ENCODE assay signal across 15 cellular contexts in genomic region chr2:4937550-4937949, GRCh38.
DNase-seq lines count a peak whose midpoint lies in the region; TF ChIP-seq lines count a peak whose summit lies in the region.
"Had no signal": no experiment of that assay in that cellular context is flagged by ENCODE, and none has a peak within 500 bp of the region (broad histone marks: within the 10 kb centered on the region; RNA-seq: fewer than 3 reads in every experiment).

No MANE protein-coding gene starts in this region.

- no peak overlapping the region for H2BK120ac ChIP-seq in neuronal stem cell (ENCODE audit: low read depth, low read length)

- no peak overlapping the region for H3K23ac ChIP-seq in neuronal stem cell (ENCODE audit: low read depth, low read length, poor library complexity)

- H3K4me1 ChIP-seq in NT2/D1 (ENCODE audit: insufficient read depth, insufficient read length) (no peaks in the 10 kb centered on the region), neuronal stem cell (ENCODE audit: control insufficient read depth in 2 of 2, insufficient read depth in 1 of 2, low read depth in 1 of 2, low read length in 2 of 2) (peaks cover 2 to 6% of the 10 kb centered on the region in 2 donors)

- H3K9me3 ChIP-seq in NT2/D1 (ENCODE audit: insufficient read depth, low read length), result 0 out of 2 replicates have a peak, but pooled peaks cover 3% of the 10 kb centered on the region
- H3K9me3 ChIP-seq in neuronal stem cell (replicated peaks in 1 of 2; ENCODE audit: control insufficient read depth in 2 of 2, insufficient read depth in 1 of 2, low read depth in 1 of 2, low read length in 2 of 2), result no peaks in the 10 kb centered on the region

- H3K27me3 ChIP-seq in NT2/D1 (ENCODE audit: insufficient read depth, insufficient read length), result no peaks in the 10 kb centered on the region
- H3K27me3 ChIP-seq in neuronal stem cell (ENCODE audit: control insufficient read depth in 3 of 3, insufficient read depth in 3 of 3, low read depth in 1 of 3, low read length in 3 of 3), result no peaks in the 10 kb centered on the region

- H3K4me3 ChIP-seq in NT2/D1 (ENCODE audit: insufficient read length, low read depth) (no peak overlapping the region), choroid plexus epithelial cell (ENCODE audit: low read depth, low read length) (no peak overlapping the region), neuronal stem cell (ENCODE audit: low read length in 2 of 2) (no peak overlapping the region)
- H3K4me3 ChIP-seq: GM23248 had no signal

- no peak overlapping the region for H2BK12ac ChIP-seq in neuronal stem cell (ENCODE audit: low read length)

- peak overlapping the region; percentile 2 for H2AFZ ChIP-seq in neuronal stem cell (ENCODE audit: low read length)
- H2AFZ ChIP-seq: GM23248 had no signal

- no peak overlapping the region for H2BK15ac ChIP-seq in neuronal stem cell (ENCODE audit: low read length)

- no peak overlapping the region for H3K18ac ChIP-seq in neuronal stem cell (ENCODE audit: low read length)

- H3K4me2 ChIP-seq in neuronal stem cell (ENCODE audit: insufficient read depth, low read length, poor library complexity, severe bottlenecking), result no peak overlapping the region

- no peak overlapping the region for H3K4ac ChIP-seq in neuronal stem cell (ENCODE audit: low read length)

- H3K14ac ChIP-seq in neuronal stem cell (ENCODE audit: low read length), result no peak overlapping the region

- DNase-seq in NT2/D1 (ENCODE audit: low read depth, low spot score) (peak; percentile 13), choroid plexus epithelial cell (ENCODE audit: low read depth) (peak; percentile 77), islet precursor cell (peak; percentile 91), neuronal stem cell (ENCODE audit: low spot score) (no peak), NAMALWA (ENCODE audit: low spot score) (no peak), RPMI8226 (no peak), SK-N-DZ (ENCODE audit: low spot score) (no peak)
- DNase-seq in activated CD8-positive, alpha-beta memory T cell treated with anti-CD3 and anti-CD28 coated beads for 24 hours, result no peak
- DNase-seq: AML-193, DMS 273 treated with DMSO at 0.1 percent for 48 hours, GF-D8, GM23248, NCI-H1417, NCI-H1930, NCI-H774 had no signal

- TF ChIP-seq CTCF in choroid plexus epithelial cell (conservative IDR thresholded peaks at IDR 0.05; ENCODE audit: low read depth, low read length), result no peak

- H3K36me3 ChIP-seq in NT2/D1 (ENCODE audit: insufficient read depth, insufficient read length, low read length) (no peaks in the 10 kb centered on the region), neuronal stem cell (replicated peaks in 1 of 2; ENCODE audit: control insufficient read depth in 2 of 2, insufficient read depth in 2 of 2, low read length in 2 of 2) (no peaks in the 10 kb centered on the region)

- H3K9ac ChIP-seq in NT2/D1 (ENCODE audit: insufficient read length, low read depth) (no peak overlapping the region), neuronal stem cell (ENCODE audit: low read depth, low read length, poor library complexity) (no peak overlapping the region)
- H3K9ac ChIP-seq: GM23248 had no signal

- H2BK5ac ChIP-seq in neuronal stem cell (ENCODE audit: low read length), result no peak overlapping the region

- no peak overlapping the region for H4K91ac ChIP-seq in neuronal stem cell (ENCODE audit: low read depth, low read length, poor library complexity)

- WGBS in neuronal stem cell (ENCODE audit: extremely low coverage in 2 of 2, insufficient read length in 2 of 2, insufficient replicate concordance in 1 of 2), 2 donors, result no CpG with 5 or more reads among the region's 3 CpGs

- no peak overlapping the region for H3K27ac ChIP-seq in neuronal stem cell (replicated peaks; ENCODE audit: low read length)
- H3K27ac ChIP-seq: GM23248 had no signal

- H4K8ac ChIP-seq in neuronal stem cell (ENCODE audit: low read depth, low read length), result no peak overlapping the region

- H3K79me1 ChIP-seq in neuronal stem cell (ENCODE audit: low read depth, low read length), result no peaks in the 10 kb centered on the region

- no peak overlapping the region for H2AK5ac ChIP-seq in neuronal stem cell (ENCODE audit: low read depth, low read length)

Comparison
In these comparisons a context has a peak if more than half of its experiments do, and no peak if none do; other contexts are left out.
1. DNase-seq: peak in NT2/D1 (single experiment), choroid plexus epithelial cell (single experiment) and islet precursor cell (single experiment); none in neuronal stem cell (single experiment), NAMALWA (single experiment), activated CD8-positive, alpha-beta memory T cell treated with anti-CD3 and anti-CD28 coated beads for 24 hours (single experiment), RPMI8226 (single experiment) and SK-N-DZ (single experiment).